In the genomic region with DNA sequence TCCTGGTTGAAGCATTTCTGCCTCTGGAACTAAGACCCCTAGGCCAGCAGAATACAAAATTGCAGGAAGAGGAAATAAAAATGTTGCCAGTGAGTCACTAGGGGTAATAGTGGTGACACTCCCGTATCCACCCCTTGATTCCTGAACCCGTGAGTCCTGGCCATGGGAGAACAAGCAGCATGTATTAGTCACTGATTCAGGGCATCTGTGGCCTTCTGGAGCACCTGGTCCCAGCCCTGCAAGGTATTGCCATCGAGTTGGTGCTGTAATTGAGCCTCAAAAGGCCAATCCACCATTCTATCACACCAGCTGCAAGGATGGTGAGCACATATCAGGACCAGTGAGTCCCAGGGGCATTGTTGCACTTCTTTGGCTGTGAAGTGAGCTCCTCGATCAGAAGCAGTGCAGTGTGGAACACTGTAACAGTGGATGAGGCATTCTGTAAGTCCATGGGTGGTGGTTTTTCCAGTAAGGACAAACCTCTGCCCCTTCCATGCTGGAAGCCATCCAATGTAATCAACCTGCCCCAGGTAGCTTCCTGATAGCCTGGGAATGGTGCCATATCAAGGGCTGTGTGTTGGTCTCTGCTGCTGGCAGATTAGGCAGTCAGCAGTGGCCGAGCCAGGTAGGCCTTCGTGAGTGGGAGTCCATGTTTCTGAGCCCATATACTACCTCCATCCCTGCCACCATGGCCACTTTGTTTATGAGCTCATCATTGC, we compare ENCODE assay signal across 18 cellular contexts. TPM values are rescaled to one million over a fixed set of nuclear protein-coding genes. Genes with fewer than 3 reads are reported as not detected.
DNase-seq lines count a peak whose midpoint lies in the region; ATAC-seq and TF ChIP-seq lines count a peak whose summit lies in the region.
"Had no signal": no experiment of that assay in that cellular context is flagged by ENCODE, and none has a peak within 500 bp of the region (broad histone marks: within the 10 kb centered on the region; RNA-seq: fewer than 3 reads in every experiment).

No MANE protein-coding gene starts in this region.

- ATAC-seq in left colon, result peak; percentile 85
- peak; percentile 32 to 85 for ATAC-seq in upper lobe of left lung (ENCODE audit: low FRiP score in 2 of 2)
- ATAC-seq: effector memory CD8-positive, alpha-beta T cell had no signal

- TF ChIP-seq POLR2A in Peyer's patch (IDR thresholded peaks at IDR 0.05) (peak in 1 of 2 donors; percentile 40), upper lobe of left lung (IDR thresholded peaks at IDR 0.05) (no peak), uterus (IDR thresholded peaks at IDR 0.05) (no peak)

- no peak for TF ChIP-seq EP300 in upper lobe of left lung (IDR thresholded peaks at IDR 0.05)

- H3K27ac ChIP-seq in Peyer's patch, result peak overlapping the region in 3 of 4 donors; percentile 83 to 95 (median 91)
- peak overlapping the region in 2 of 4 donors; percentile 31 to 62 for H3K27ac ChIP-seq in upper lobe of left lung
- H3K27ac ChIP-seq in uterus, result no peak overlapping the region
- H3K27ac ChIP-seq: brain microvascular endothelial cell, heart left ventricle had no signal

- H3K4me3 ChIP-seq in Peyer's patch, result peak overlapping the region in 2 of 4 donors; percentile 17 to 21
- H3K4me3 ChIP-seq in upper lobe of left lung, result no peak overlapping the region
- H3K4me3 ChIP-seq in uterus, result no peak overlapping the region
- H3K4me3 ChIP-seq: heart left ventricle, MG63 had no signal

- H3K36me3 ChIP-seq in Peyer's patch, result no peaks in the 10 kb centered on the region
- H3K36me3 ChIP-seq in upper lobe of left lung, result no peaks in the 10 kb centered on the region
- no peaks in the 10 kb centered on the region for H3K36me3 ChIP-seq in uterus
- H3K36me3 ChIP-seq: brain microvascular endothelial cell, heart left ventricle, MG63 had no signal

- in situ Hi-C loops in GM13976 (cut with MboI; ENCODE audit: low sequenced_read_pairs, unreplicated experiment), result no loop called here

- no peak for TF ChIP-seq CTCF in Peyer's patch (IDR thresholded peaks at IDR 0.05)
- no peak for TF ChIP-seq CTCF in upper lobe of left lung (IDR thresholded peaks at IDR 0.05)
- no peak for TF ChIP-seq CTCF in uterus (IDR thresholded peaks at IDR 0.05)
- TF ChIP-seq CTCF in GM13976 (IDR thresholded peaks at IDR 0.05; ENCODE audit: borderline replicate concordance, control extremely low read depth, extremely low read depth, insufficient read depth, missing control alignments), result no peak

- WGBS in upper lobe of left lung, 2 donors, result 47 to 50% methylated on average over 4 to 6 of the region's 6 CpGs

- H3K27me3 ChIP-seq in Peyer's patch (no peaks in the 10 kb centered on the region), upper lobe of left lung (no peaks in the 10 kb centered on the region), uterus (no peaks in the 10 kb centered on the region)
- H3K27me3 ChIP-seq: brain microvascular endothelial cell, heart left ventricle, MG63 had no signal

- intact Hi-C loops in left colon (cut with DNase I, micrococcal nuclease), result no loop called here
- intact Hi-C loops in uterus (cut with DNase I; ENCODE audit: low total_unique reads), result no loop called here

- H3K4me1 ChIP-seq in Peyer's patch (no peaks in the 10 kb centered on the region), upper lobe of left lung (peaks cover 0 to 6% (median 0%) of the 10 kb centered on the region in 4 donors), uterus (no peaks in the 10 kb centered on the region)
- H3K4me1 ChIP-seq: Caco-2, heart left ventricle had no signal

- DNase-seq in NCI-H510A treated with DMSO at 0.1 percent for 48 hours (lab: John Stamatoyannopoulos, UW) (peak; percentile 3), NCI-H510A (lab: John Stamatoyannopoulos, UW) (no peak), Peyer's patch (peak in 2 of 3 donors; percentile 75 to 80), left colon (peak; percentile 74 to 92), upper lobe of left lung (peak in 1 of 2 donors; percentile 82), uterus (no peak), GM13976 (ENCODE audit: low spot score) (no peak), HuH-7 (ENCODE audit: low spot score) (no peak)
- DNase-seq: activated naive CD4-positive, alpha-beta T cell treated with anti-CD3 and anti-CD28 coated beads for 36 hours; brain microvascular endothelial cell; Caco-2; effector memory CD8-positive, alpha-beta T cell; heart left ventricle; MG63; NCI-H524 treated with DMSO at 0.1 percent for 48 hours; occipital lobe; SHP77 treated with DMSO at 0.1 percent for 48 hours had no signal

- H3K9me3 ChIP-seq in Peyer's patch (no peaks in the 10 kb centered on the region), upper lobe of left lung (no peaks in the 10 kb centered on the region), uterus (no peaks in the 10 kb centered on the region)
- H3K9me3 ChIP-seq: Caco-2, heart left ventricle, MG63 had no signal

RNA-seq across cellular contexts. Expression of gene C1QTNF9, which starts 39.6 kb away (rescaled TPM):
- under 1 TPM in 1 of 4 donors, not detected in 3; 0.40 TPM for total RNA-seq in Peyer's patch
- total RNA-seq in left colon, result under 1 TPM in 1 of 2 donors, not detected in 1; 0.45 TPM
- under 1 TPM in 2 of 6 donors, not detected in 4; 0.30 to 0.39 TPM for total RNA-seq in upper lobe of left lung
- under 1 TPM in 2 of 4 donors, not detected in 2; 0.28 to 0.70 TPM for total RNA-seq in uterus
- total RNA-seq: A172; activated naive CD4-positive, alpha-beta T cell treated with anti-CD3 and anti-CD28 coated beads for 36 hours; Caco-2; occipital lobe had no signal

Comparison
In these comparisons a context has a peak if more than half of its experiments do, and no peak if none do; other contexts are left out.
1. DNase-seq: peak in NCI-H510A treated with DMSO at 0.1 percent for 48 hours (single experiment), Peyer's patch (2 of 3) and left colon (2 of 2); none in NCI-H510A (single experiment), uterus (0 of 2), GM13976 (single experiment) and HuH-7 (single experiment).
2. H3K27ac ChIP-seq: peak in Peyer's patch (3 of 4); none in uterus (0 of 2).